2 cellular contexts compared by ENCODE assay signal in the genomic region with DNA sequence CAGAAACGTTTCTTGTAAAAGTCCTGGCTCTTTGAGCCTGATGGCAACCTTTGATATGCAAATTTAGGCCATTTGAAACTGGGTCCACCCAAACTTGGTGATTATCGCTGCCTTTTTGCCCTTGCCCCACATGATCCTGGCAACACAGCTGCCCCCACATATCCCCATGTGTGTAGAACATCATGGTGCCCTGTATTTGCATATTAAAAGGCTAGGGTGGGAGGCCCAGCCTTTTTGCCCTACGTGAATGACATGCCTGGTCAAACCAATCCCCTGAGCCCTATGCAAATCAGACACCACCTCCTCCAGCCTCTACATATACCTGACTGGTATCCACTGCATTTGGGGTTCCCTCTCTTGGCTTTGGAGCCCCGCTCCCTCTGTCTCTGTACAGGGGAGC.
TF ChIP-seq lines count a peak whose summit lies in the region.

No MANE protein-coding gene starts in this region.

TF ChIP-seq in GM23338, 12 proteins besides CTCF, POLR2A, EP300 and RAD21:
- TF ChIP-seq CREB1 (CRISPR knock-in tag; IDR thresholded peaks at IDR 0.05; ENCODE audit: low read depth), result peak; percentile 59
- TF ChIP-seq EZH2 (IDR thresholded peaks at IDR 0.05; ENCODE audit: low read depth, unreplicated experiment), result no peak
- TF ChIP-seq, protein P1, sequence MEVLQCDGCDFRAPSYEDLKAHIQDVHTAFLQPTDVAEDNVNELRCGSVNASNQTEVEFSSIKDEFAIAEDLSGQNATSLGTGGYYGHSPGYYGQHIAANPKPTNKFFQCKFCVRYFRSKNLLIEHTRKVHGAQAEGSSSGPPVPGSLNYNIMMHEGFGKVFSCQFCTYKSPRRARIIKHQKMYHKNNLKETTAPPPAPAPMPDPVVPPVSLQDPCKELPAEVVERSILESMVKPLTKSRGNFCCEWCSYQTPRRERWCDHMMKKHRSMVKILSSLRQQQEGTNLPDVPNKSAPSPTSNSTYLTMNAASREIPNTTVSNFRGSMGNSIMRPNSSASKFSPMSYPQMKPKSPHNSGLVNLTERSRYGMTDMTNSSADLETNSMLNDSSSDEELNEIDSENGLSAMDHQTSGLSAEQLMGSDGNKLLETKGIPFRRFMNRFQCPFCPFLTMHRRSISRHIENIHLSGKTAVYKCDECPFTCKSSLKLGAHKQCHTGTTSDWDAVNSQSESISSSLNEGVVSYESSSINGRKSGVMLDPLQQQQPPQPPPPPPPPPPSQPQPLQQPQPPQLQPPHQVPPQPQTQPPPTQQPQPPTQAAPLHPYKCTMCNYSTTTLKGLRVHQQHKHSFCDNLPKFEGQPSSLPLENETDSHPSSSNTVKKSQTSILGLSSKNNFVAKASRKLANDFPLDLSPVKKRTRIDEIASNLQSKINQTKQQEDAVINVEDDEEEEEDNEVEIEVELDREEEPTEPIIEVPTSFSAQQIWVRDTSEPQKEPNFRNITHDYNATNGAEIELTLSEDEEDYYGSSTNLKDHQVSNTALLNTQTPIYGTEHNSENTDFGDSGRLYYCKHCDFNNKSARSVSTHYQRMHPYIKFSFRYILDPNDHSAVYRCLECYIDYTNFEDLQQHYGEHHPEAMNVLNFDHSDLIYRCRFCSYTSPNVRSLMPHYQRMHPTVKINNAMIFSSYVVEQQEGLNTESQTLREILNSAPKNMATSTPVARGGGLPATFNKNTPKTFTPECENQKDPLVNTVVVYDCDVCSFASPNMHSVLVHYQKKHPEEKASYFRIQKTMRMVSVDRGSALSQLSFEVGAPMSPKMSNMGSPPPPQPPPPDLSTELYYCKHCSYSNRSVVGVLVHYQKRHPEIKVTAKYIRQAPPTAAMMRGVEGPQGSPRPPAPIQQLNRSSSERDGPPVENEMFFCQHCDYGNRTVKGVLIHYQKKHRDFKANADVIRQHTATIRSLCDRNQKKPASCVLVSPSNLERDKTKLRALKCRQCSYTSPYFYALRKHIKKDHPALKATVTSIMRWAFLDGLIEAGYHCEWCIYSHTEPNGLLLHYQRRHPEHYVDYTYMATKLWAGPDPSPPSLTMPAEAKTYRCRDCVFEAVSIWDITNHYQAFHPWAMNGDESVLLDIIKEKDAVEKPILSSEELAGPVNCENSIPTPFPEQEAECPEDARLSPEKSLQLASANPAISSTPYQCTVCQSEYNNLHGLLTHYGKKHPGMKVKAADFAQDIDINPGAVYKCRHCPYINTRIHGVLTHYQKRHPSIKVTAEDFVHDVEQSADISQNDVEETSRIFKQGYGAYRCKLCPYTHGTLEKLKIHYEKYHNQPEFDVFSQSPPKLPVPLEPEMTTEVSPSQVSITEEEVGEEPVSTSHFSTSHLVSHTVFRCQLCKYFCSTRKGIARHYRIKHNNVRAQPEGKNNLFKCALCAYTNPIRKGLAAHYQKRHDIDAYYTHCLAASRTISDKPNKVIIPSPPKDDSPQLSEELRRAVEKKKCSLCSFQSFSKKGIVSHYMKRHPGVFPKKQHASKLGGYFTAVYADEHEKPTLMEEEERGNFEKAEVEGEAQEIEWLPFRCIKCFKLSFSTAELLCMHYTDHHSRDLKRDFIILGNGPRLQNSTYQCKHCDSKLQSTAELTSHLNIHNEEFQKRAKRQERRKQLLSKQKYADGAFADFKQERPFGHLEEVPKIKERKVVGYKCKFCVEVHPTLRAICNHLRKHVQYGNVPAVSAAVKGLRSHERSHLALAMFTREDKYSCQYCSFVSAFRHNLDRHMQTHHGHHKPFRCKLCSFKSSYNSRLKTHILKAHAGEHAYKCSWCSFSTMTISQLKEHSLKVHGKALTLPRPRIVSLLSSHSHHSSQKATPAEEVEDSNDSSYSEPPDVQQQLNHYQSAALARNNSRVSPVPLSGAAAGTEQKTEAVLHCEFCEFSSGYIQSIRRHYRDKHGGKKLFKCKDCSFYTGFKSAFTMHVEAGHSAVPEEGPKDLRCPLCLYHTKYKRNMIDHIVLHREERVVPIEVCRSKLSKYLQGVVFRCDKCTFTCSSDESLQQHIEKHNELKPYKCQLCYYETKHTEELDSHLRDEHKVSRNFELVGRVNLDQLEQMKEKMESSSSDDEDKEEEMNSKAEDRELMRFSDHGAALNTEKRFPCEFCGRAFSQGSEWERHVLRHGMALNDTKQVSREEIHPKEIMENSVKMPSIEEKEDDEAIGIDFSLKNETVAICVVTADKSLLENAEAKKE (CRISPR knock-in tag; IDR thresholded peaks at IDR 0.05), result no peak
- TF ChIP-seq, protein P2, sequence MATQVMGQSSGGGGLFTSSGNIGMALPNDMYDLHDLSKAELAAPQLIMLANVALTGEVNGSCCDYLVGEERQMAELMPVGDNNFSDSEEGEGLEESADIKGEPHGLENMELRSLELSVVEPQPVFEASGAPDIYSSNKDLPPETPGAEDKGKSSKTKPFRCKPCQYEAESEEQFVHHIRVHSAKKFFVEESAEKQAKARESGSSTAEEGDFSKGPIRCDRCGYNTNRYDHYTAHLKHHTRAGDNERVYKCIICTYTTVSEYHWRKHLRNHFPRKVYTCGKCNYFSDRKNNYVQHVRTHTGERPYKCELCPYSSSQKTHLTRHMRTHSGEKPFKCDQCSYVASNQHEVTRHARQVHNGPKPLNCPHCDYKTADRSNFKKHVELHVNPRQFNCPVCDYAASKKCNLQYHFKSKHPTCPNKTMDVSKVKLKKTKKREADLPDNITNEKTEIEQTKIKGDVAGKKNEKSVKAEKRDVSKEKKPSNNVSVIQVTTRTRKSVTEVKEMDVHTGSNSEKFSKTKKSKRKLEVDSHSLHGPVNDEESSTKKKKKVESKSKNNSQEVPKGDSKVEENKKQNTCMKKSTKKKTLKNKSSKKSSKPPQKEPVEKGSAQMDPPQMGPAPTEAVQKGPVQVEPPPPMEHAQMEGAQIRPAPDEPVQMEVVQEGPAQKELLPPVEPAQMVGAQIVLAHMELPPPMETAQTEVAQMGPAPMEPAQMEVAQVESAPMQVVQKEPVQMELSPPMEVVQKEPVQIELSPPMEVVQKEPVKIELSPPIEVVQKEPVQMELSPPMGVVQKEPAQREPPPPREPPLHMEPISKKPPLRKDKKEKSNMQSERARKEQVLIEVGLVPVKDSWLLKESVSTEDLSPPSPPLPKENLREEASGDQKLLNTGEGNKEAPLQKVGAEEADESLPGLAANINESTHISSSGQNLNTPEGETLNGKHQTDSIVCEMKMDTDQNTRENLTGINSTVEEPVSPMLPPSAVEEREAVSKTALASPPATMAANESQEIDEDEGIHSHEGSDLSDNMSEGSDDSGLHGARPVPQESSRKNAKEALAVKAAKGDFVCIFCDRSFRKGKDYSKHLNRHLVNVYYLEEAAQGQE (IDR thresholded peaks at IDR 0.05; ENCODE audit: unreplicated experiment), result no peak
- TF ChIP-seq STAT1 (IDR thresholded peaks at IDR 0.05; ENCODE audit: unreplicated experiment), result no peak
- TF ChIP-seq NANOG (IDR thresholded peaks at IDR 0.05; ENCODE audit: borderline replicate concordance), result 0 out of 2 replicates have a peak, but pooled peaks have one; percentile 32
- no peak for TF ChIP-seq ZNF331 (CRISPR knock-in tag; IDR thresholded peaks at IDR 0.05; ENCODE audit: low read depth)
- no peak for TF ChIP-seq EZH2phosphoT487 (IDR thresholded peaks at IDR 0.05; ENCODE audit: unreplicated experiment)
TF ChIP-seq in GM23338: peak in this region for 2.

TF ChIP-seq in H1, 55 proteins besides CTCF, POLR2A, EP300 and RAD21:
- TF ChIP-seq SP2 (IDR thresholded peaks at IDR 0.05; ENCODE audit: low read length) (no peak), SP1 (IDR thresholded peaks at IDR 0.05; ENCODE audit: low read depth, low read length) (0 out of 2 replicates have a peak, but pooled peaks have one; percentile 9)
- TF ChIP-seq, protein P3, sequence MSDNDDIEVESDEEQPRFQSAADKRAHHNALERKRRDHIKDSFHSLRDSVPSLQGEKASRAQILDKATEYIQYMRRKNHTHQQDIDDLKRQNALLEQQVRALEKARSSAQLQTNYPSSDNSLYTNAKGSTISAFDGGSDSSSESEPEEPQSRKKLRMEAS (IDR thresholded peaks at IDR 0.05), result no peak
- TF ChIP-seq, protein P4, sequence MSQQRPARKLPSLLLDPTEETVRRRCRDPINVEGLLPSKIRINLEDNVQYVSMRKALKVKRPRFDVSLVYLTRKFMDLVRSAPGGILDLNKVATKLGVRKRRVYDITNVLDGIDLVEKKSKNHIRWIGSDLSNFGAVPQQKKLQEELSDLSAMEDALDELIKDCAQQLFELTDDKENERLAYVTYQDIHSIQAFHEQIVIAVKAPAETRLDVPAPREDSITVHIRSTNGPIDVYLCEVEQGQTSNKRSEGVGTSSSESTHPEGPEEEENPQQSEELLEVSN (IDR thresholded peaks at IDR 0.05), result no peak
